ENCODE assay signal across 20 cellular contexts in the genomic region with DNA sequence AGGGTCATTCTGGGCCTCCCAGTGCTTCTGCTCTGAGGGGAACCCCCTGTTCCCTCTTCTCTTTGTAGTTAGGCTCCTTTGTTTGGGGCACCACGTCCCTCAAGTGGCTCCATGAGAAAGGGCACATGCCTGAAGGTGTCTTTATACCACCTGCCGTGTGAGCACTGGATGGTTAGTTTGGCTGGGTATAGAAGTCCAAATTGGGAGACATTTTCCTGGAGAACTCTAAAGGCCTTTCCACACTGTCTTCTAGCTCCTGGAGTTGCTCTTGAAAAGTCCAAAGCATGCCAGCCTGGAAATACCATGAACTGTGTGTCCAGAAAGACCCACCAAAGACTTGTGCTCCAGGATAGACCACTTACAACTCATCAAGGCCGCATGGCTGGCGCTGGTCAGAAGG. TPM values are rescaled to one million over a fixed set of nuclear protein-coding genes. Genes with fewer than 3 reads are reported as not detected.
"Had no signal": no experiment of that assay in that cellular context is flagged by ENCODE, and none has a peak within 500 bp of the region (broad histone marks: within the 10 kb centered on the region; RNA-seq: fewer than 3 reads in every experiment).

No MANE protein-coding gene starts in this region.

- H3K4me3 ChIP-seq: esophagus squamous epithelium, gastroesophageal sphincter, mucosa of descending colon, neural progenitor cell, ovary, right atrium auricular region, tibial artery, upper lobe of left lung, uterus had no signal

- H3K4me1 ChIP-seq: gastroesophageal sphincter, neural progenitor cell, right atrium auricular region, tibial artery, uterus had no signal

- ATAC-seq: gastroesophageal sphincter; left colon; mucosa of descending colon; naive thymus-derived CD8-positive, alpha-beta T cell had no signal

- H2AFZ ChIP-seq: neural progenitor cell had no signal

- H3K27ac ChIP-seq: epithelial cell of prostate, esophagus squamous epithelium, gastroesophageal sphincter, neural progenitor cell, ovary, right atrium auricular region, tibial artery, upper lobe of left lung, uterus had no signal

- H3K27me3 ChIP-seq: neural progenitor cell, ovary, right atrium auricular region, upper lobe of left lung, uterus had no signal

- H3K27ac Mint-ChIP-seq: neural progenitor cell had no signal

- H3K4me3 Mint-ChIP-seq: neural progenitor cell had no signal

- DNase-seq: effector memory CD4-positive, alpha-beta T cell; esophagus squamous epithelium; foreskin fibroblast; left colon; mammary epithelial cell; mucosa of descending colon; naive thymus-derived CD8-positive, alpha-beta T cell; nucleus accumbens; ovary; small intestine; stimulated activated CD4-positive, alpha-beta T cell treated with anti-CD3 and anti-CD28 coated beads, Interleukin-12 subunit alpha, Interleukin-12 subunit beta, amount 100 ng/mL, for 4 hours; stimulated activated naive CD4-positive, alpha-beta T cell treated with Interleukin-2 at 50 U/mL for 16 hours; tibial artery; upper lobe of left lung; uterus had no signal

- H3K4me2 ChIP-seq: neural progenitor cell had no signal

- H3K27me3 Mint-ChIP-seq: naive thymus-derived CD8-positive, alpha-beta T cell had no signal

- H3K9me3 ChIP-seq: mucosa of descending colon, ovary, right atrium auricular region, uterus had no signal

- H3K9ac ChIP-seq: neural progenitor cell had no signal

- H3K36me3 ChIP-seq: esophagus squamous epithelium, gastroesophageal sphincter, neural progenitor cell, ovary, right atrium auricular region, tibial artery, upper lobe of left lung, uterus had no signal

RNA-seq across cellular contexts. Expression of a gene that starts 11.1 kb away (rescaled TPM):
- total RNA-seq: esophagus squamous epithelium; gastroesophageal sphincter; naive thymus-derived CD8-positive, alpha-beta T cell; posterior vena cava; right atrium auricular region had no signal
